30 cellular contexts compared by ENCODE assay signal in genomic region chr11:92909214-92909613, GRCh38.
"Had no signal": no experiment of that assay in that cellular context is flagged by ENCODE, and none has a peak within 500 bp of the region (broad histone marks: within the 10 kb centered on the region; RNA-seq: fewer than 3 reads in every experiment).

No MANE protein-coding gene starts in this region.

- H3K27me3 ChIP-seq: ovary, right lobe of liver, sigmoid colon, stomach, thyroid gland, tibial nerve, upper lobe of left lung, vagina had no signal

- H3K9me3 ChIP-seq: ovary, psoas muscle, right lobe of liver, sigmoid colon, thoracic aorta, thyroid gland, tibial nerve, upper lobe of left lung, vagina had no signal

- H3K27ac ChIP-seq: ovary, parathyroid adenoma, psoas muscle, right lobe of liver, sigmoid colon, stomach, thoracic aorta, thyroid gland, tibial nerve, upper lobe of left lung, vagina had no signal

- H3K4me3 Mint-ChIP-seq: naive B cell; naive thymus-derived CD8-positive, alpha-beta T cell; natural killer cell treated with Interleukin-12 subunit alpha and Interleukin-12 subunit beta and Interleukin-15 and Interleukin-18, amount 100 ng/mL, for 72 hours; nephron progenitor cell; neural crest cell; stimulated activated effector memory CD8-positive, alpha-beta T cell treated with anti-CD3 and anti-CD28 coated beads, Interleukin-12 subunit alpha, Interleukin-12 subunit beta, amount 100 ng/mL, for 72 hours; stimulated activated naive B cell treated with anti-CD40 and anti-IgM and Interleukin-4, amounts not matched to agents 10 μg/mL and 1 μg/mL and 100 μg/mL, for 72 hours had no signal

- H3K4me3 ChIP-seq: ovary, psoas muscle, right lobe of liver, sigmoid colon, stomach, thoracic aorta, thyroid gland, tibial nerve, upper lobe of left lung, vagina had no signal

- ATAC-seq: naive thymus-derived CD8-positive, alpha-beta T cell; natural killer cell treated with Interleukin-12 subunit alpha and Interleukin-12 subunit beta and Interleukin-15 and Interleukin-18, amount 100 ng/mL, for 72 hours; psoas muscle; right cardiac atrium; right lobe of liver; stimulated activated effector memory CD8-positive, alpha-beta T cell treated with anti-CD3 and anti-CD28 coated beads, Interleukin-12 subunit alpha, Interleukin-12 subunit beta, amount 100 ng/mL, for 72 hours; stimulated activated naive B cell treated with anti-CD40 and anti-IgM and Interleukin-4, amounts not matched to agents 10 μg/mL and 1 μg/mL and 100 μg/mL, for 72 hours had no signal

- H3K27ac Mint-ChIP-seq: naive B cell; naive thymus-derived CD8-positive, alpha-beta T cell; natural killer cell treated with Interleukin-12 subunit alpha and Interleukin-12 subunit beta and Interleukin-15 and Interleukin-18, amount 100 ng/mL, for 72 hours; nephron progenitor cell; progenitor cell of endocrine pancreas; stimulated activated effector memory CD8-positive, alpha-beta T cell treated with anti-CD3 and anti-CD28 coated beads, Interleukin-12 subunit alpha, Interleukin-12 subunit beta, amount 100 ng/mL, for 72 hours; stimulated activated naive B cell treated with anti-CD40 and anti-IgM and Interleukin-4, amounts not matched to agents 10 μg/mL and 1 μg/mL and 100 μg/mL, for 72 hours had no signal

- DNase-seq: naive B cell; naive thymus-derived CD8-positive, alpha-beta T cell; nephron progenitor cell; occipital lobe; ovary; posterior cingulate gyrus; psoas muscle; right cardiac atrium; right lobe of liver; sigmoid colon; small intestine; stimulated activated CD4-positive, alpha-beta T cell treated with anti-CD3 and anti-CD28 coated beads, Interleukin-15, amount 100 ng/mL, for 24 hours; stimulated activated CD4-positive, alpha-beta T cell treated with anti-CD3 and anti-CD28 coated beads, Interleukin-2, amount 100 ng/mL, for 24 hours; stimulated activated CD4-positive, alpha-beta T cell treated with anti-CD3 and anti-CD28 coated beads, Interleukin-2, amount 100 ng/mL, for 48 hours; stimulated activated CD4-positive, alpha-beta T cell treated with anti-CD3 and anti-CD28 coated beads, Interleukin-4, amount 100 ng/mL, for 24 hours; stimulated activated naive B cell treated with anti-CD40 and anti-IgM and Interleukin-4, amounts not matched to agents 10 μg/mL and 1 μg/mL and 100 μg/mL, for 72 hours; stimulated activated naive CD4-positive, alpha-beta T cell treated with Interleukin-2 at 50 U/mL for 16 hours; stomach; thyroid gland; trophoblast cell; upper lobe of left lung had no signal

- H3K36me3 ChIP-seq: ovary, right lobe of liver, sigmoid colon, stomach, thoracic aorta, thyroid gland, tibial nerve, upper lobe of left lung, vagina had no signal

- H3K27me3 Mint-ChIP-seq: natural killer cell treated with Interleukin-12 subunit alpha and Interleukin-12 subunit beta and Interleukin-15 and Interleukin-18, amount 100 ng/mL, for 72 hours; progenitor cell of endocrine pancreas; stimulated activated naive B cell treated with anti-CD40 and anti-IgM and Interleukin-4, amounts not matched to agents 10 μg/mL and 1 μg/mL and 100 μg/mL, for 72 hours had no signal

- H2AFZ ChIP-seq: parathyroid adenoma had no signal

- H3K4me1 ChIP-seq: parathyroid adenoma, psoas muscle, right lobe of liver, sigmoid colon, stomach, thyroid gland, tibial nerve, upper lobe of left lung, vagina had no signal

- FAIRE-seq: small intestine, urothelium cell line had no signal

- H3K9me3 Mint-ChIP-seq: naive thymus-derived CD8-positive, alpha-beta T cell had no signal

- H3K4me1 Mint-ChIP-seq: naive B cell; naive thymus-derived CD8-positive, alpha-beta T cell; nephron progenitor cell; neural crest cell; stimulated activated effector memory CD8-positive, alpha-beta T cell treated with anti-CD3 and anti-CD28 coated beads, Interleukin-12 subunit alpha, Interleukin-12 subunit beta, amount 100 ng/mL, for 72 hours; stimulated activated naive B cell treated with anti-CD40 and anti-IgM and Interleukin-4, amounts not matched to agents 10 μg/mL and 1 μg/mL and 100 μg/mL, for 72 hours had no signal

- H3K9ac ChIP-seq: parathyroid adenoma had no signal

- H3K79me2 ChIP-seq: parathyroid adenoma had no signal
